Comparison of ENCODE assay signal across 8 cellular contexts in genomic region chr11:57667065-57667714, GRCh38. TPM values are rescaled to one million over a fixed set of nuclear protein-coding genes. Genes with fewer than 3 reads are reported as not detected.
DNase-seq lines count a peak whose midpoint lies in the region; ATAC-seq, FAIRE-seq and TF ChIP-seq lines count a peak whose summit lies in the region.

No MANE protein-coding gene starts in this region.

- H3K27me3 Mint-ChIP-seq in type B pancreatic cell: no peaks in the 10 kb centered on the region

- H3K27me3 ChIP-seq in adrenal gland: no peaks in the 10 kb centered on the region
- H3K27me3 ChIP-seq in heart left ventricle: no peaks in the 10 kb centered on the region

- FAIRE-seq in GM12892 (lab: Jason Lieb, UNC): no peak

- peaks cover 11% of the 10 kb centered on the region for H3K4me1 Mint-ChIP-seq in type B pancreatic cell (ENCODE audit: unreplicated experiment)

- H3K9me3 ChIP-seq in adrenal gland (replicated peaks in 1 of 3): no peaks in the 10 kb centered on the region
- no peaks in the 10 kb centered on the region for H3K9me3 ChIP-seq in heart left ventricle

- H3K36me3 ChIP-seq in adrenal gland (replicated peaks in 1 of 2): peaks cover 0 to 9% of the 10 kb centered on the region in 2 donors
- peaks cover 0 to 20% (median 15%) of the 10 kb centered on the region in 9 donors for H3K36me3 ChIP-seq in heart left ventricle

- TF ChIP-seq POLR2A in GM12892 (IDR thresholded peaks at IDR 0.05; ENCODE audit: low read depth, low read length) (peak; percentile 42; the same call in 1 of the 2 replicates), adrenal gland (IDR thresholded peaks at IDR 0.05) (peak; percentile 21 to 69), heart left ventricle (IDR thresholded peaks at IDR 0.05) (peak in 1 of 2 donors; percentile 26)

- ATAC-seq in HG02840 (IDR thresholded peaks at IDR 0.05; ENCODE audit: low FRiP score, unreplicated experiment) (peak; percentile 72), heart left ventricle (peak; percentile 86 to 95 (median 90))

- H3K9me3 Mint-ChIP-seq in type B pancreatic cell: no peaks in the 10 kb centered on the region

- DNase-seq in GM12892 (ENCODE audit: insufficient read length) (peak; percentile 90), NCI-H1436 (lab: John Stamatoyannopoulos, UW) (peak; percentile 94), T follicular helper cell (ENCODE audit: low read depth) (peak; percentile 94), adrenal gland (peak; percentile 96 to 99 (median 99)), heart left ventricle (peak; percentile 97 to 99 (median 98)), pons (ENCODE audit: low spot score) (peak; percentile 99), type B pancreatic cell (ENCODE audit: extremely low spot score, unreplicated experiment) (peak; percentile 92)

- H3K4me1 ChIP-seq in adrenal gland (replicated peaks in 1 of 2) (peaks cover 12 to 36% of the 10 kb centered on the region in 2 donors), heart left ventricle (peaks cover 7 to 40% (median 20%) of the 10 kb centered on the region in 12 donors)

- WGBS in adrenal gland, 4 donors: 0 to 1% (median 0%) methylated on average over 30 to 34 of the region's 34 CpGs
- 0 to 1% (median 0%) methylated on average over 32 to 34 of the region's 34 CpGs for WGBS in heart left ventricle, 4 donors

- H3K36me3 Mint-ChIP-seq in type B pancreatic cell: peaks cover 4% of the 10 kb centered on the region

- H3K4me3 Mint-ChIP-seq in type B pancreatic cell: peak overlapping the region; percentile 96

- H3K27ac Mint-ChIP-seq in type B pancreatic cell: peak overlapping the region; percentile 100

- intact Hi-C loops in adrenal gland (cut with DNase I) (no loop called here), heart left ventricle (cut with DNase I) (loop anchor here in 5 of 10 donors (1.0 to 10.0 kb wide), 9 partner anchors 10 to 912 kb away; partner anchors contain the start of genes SELENOH (in 4 of the 5), MED19 (in 3 of the 5), TMX2 (in 3 of the 5) and CLP1 (in 2 of the 5))

- H3K27ac ChIP-seq in adrenal gland (peak overlapping the region; percentile 81 to 100 (median 94)), heart left ventricle (peak overlapping the region; percentile 96 to 100 (median 98))

- H3K4me3 ChIP-seq in adrenal gland (peak overlapping the region in 3 of 4 donors; percentile 59 to 94 (median 84)), heart left ventricle (peak overlapping the region; percentile 76 to 99 (median 88))

- TF ChIP-seq CTCF in adrenal gland (IDR thresholded peaks at IDR 0.05): no peak
- peak in 1 of 12 donors; percentile 12 for TF ChIP-seq CTCF in heart left ventricle (IDR thresholded peaks at IDR 0.05)
- peak; percentile 23 for TF ChIP-seq CTCF in type B pancreatic cell (conservative IDR thresholded peaks at IDR 0.05)

RNA-seq across cellular contexts. Expression of gene ZDHHC5, which starts 0.7 kb away (rescaled TPM):
- 23.5 TPM for polyA plus RNA-seq in GM12892 (2012; ENCODE audit: missing spikeins)
- 100 to 1,000 TPM in 1 of 8 donors, 10 to 100 TPM in 7; 29.6 to 111 (median 52.5) TPM for total RNA-seq in adrenal gland
- 10 to 100 TPM; 28.2 to 69.4 (median 34.9) TPM for polyA plus RNA-seq in adrenal gland
- total RNA-seq in heart left ventricle: 10 to 100 TPM; 32.5 to 63.6 (median 45.7) TPM
- polyA plus RNA-seq in heart left ventricle: 10 to 100 TPM; 21.9 to 50.3 TPM
- total RNA-seq in type B pancreatic cell (ENCODE audit: low replicate concordance): 56.7 and 80.6 TPM in 2 replicates

RNA-seq across cellular contexts. Expression of gene CLP1, which starts 9.6 kb away (rescaled TPM):
- 19.3 TPM for polyA plus RNA-seq in GM12892 (2012; ENCODE audit: missing spikeins)
- total RNA-seq in adrenal gland: 10 to 100 TPM in 7 of 8 donors, 1 to 10 TPM in 1; 6.8 to 13.6 (median 12.0) TPM
- polyA plus RNA-seq in adrenal gland: 10 to 100 TPM in 1 of 3 donors, 1 to 10 TPM in 2; 5.5 to 10.3 (median 6.5) TPM
- total RNA-seq in heart left ventricle: 10 to 100 TPM in 2 of 9 donors, 1 to 10 TPM in 7; 5.5 to 11.6 (median 8.2) TPM
- polyA plus RNA-seq in heart left ventricle: 10 to 100 TPM in 1 of 2 donors, 1 to 10 TPM in 1; 3.0 to 11.9 TPM
- 16.9 and 20.7 TPM in 2 replicates for total RNA-seq in type B pancreatic cell (ENCODE audit: low replicate concordance)

RNA-seq across cellular contexts. Expression of gene YPEL4, which starts 17.5 kb away (rescaled TPM):
- polyA plus RNA-seq in GM12892 (2012; ENCODE audit: missing spikeins): 0.49 TPM
- total RNA-seq in adrenal gland (1 to 10 TPM in 6 of 8 donors, under 1 TPM in 2; 0.18 to 4.4 (median 1.8) TPM), heart left ventricle (1 to 10 TPM in 2 of 9 donors, under 1 TPM in 7; 0.16 to 2.2 (median 0.67) TPM), type B pancreatic cell (ENCODE audit: low replicate concordance) (0.38 and 0.48 TPM in 2 replicates)
- polyA plus RNA-seq in adrenal gland (10 to 100 TPM in 1 of 3 donors, 1 to 10 TPM in 2; 1.6 to 15.7 (median 5.2) TPM), heart left ventricle (1 to 10 TPM in 1 of 2 donors, under 1 TPM in 1; 0.28 to 1.2 TPM)

RNA-seq across cellular contexts. Expression of gene MED19, which starts 44.8 kb away (rescaled TPM):
- polyA plus RNA-seq in GM12892 (2012; ENCODE audit: missing spikeins): 12.4 TPM
- total RNA-seq in adrenal gland: 10 to 100 TPM; 16.6 to 32.1 (median 21.9) TPM
- 10 to 100 TPM; 13.7 to 35.7 (median 13.7) TPM for polyA plus RNA-seq in adrenal gland
- total RNA-seq in heart left ventricle: 10 to 100 TPM in 2 of 9 donors, 1 to 10 TPM in 7; 6.0 to 12.4 (median 6.9) TPM
- 10 to 100 TPM in 1 of 2 donors, 1 to 10 TPM in 1; 6.1 to 19.8 TPM for polyA plus RNA-seq in heart left ventricle
- total RNA-seq in type B pancreatic cell (ENCODE audit: low replicate concordance): 17.9 and 21.5 TPM in 2 replicates

RNA-seq across cellular contexts. Expression of gene TMX2, which starts 45.2 kb away (rescaled TPM):
- 51.9 TPM for polyA plus RNA-seq in GM12892 (2012; ENCODE audit: missing spikeins)
- total RNA-seq in adrenal gland: 100 to 1,000 TPM in 1 of 8 donors, 10 to 100 TPM in 7; 63.0 to 141 (median 91.9) TPM
- polyA plus RNA-seq in adrenal gland: 100 to 1,000 TPM in 1 of 3 donors, 10 to 100 TPM in 2; 47.0 to 210 (median 57.4) TPM
- total RNA-seq in heart left ventricle: 10 to 100 TPM; 46.7 to 78.2 (median 65.8) TPM
- polyA plus RNA-seq in heart left ventricle: 100 to 1,000 TPM in 1 of 2 donors, 10 to 100 TPM in 1; 53.6 to 165 TPM
- total RNA-seq in type B pancreatic cell (ENCODE audit: low replicate concordance): 84.4 and 87.4 TPM in 2 replicates

Comparison
In these comparisons a context has a peak if more than half of its experiments do, and no peak if none do; other contexts are left out.
1. Peak in every context shown above with its lines: DNase-seq, ATAC-seq, H3K4me3 ChIP-seq and H3K27ac ChIP-seq.